In the genomic region with DNA sequence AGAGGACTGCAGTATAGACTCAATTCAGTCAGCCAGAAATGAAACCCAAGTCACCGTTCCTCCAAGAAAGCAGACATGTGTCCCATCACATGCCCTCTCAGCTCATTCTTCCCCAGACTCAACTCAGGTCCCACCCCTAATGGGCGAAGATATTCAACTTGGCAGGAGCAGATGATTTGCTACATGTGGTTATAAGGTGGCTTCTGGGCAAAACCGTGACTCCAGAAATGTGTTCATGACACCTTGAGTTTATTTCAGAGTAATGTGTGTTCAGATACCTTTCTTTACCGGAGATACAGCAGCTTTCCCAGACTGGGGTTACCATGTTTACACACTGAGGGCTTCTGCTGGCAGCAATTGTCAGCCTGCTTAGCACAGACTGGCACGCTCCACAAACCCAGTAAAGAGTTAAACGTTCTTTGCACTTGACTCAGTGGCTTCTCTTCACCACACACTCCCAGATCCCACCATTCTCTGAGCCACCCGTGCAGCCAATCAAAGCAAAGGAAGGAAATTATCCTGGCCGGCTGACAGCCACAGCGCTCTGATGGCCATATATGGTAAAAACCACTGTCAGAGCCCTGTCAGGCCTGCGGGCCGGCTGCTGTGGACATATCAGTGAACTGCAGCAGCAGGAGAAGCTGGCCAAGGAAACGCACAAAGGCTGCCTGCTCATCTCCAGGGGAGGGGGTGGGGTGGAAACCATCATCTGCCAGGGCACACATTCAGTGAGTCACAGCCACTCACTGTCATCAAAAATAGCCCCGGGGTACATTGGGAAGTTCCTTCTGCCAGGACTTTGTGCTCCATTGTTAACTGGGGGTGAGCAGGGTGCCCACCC, we compare ENCODE assay signal across 8 cellular contexts. TPM values are rescaled to one million over a fixed set of nuclear protein-coding genes. Genes with fewer than 3 reads are reported as not detected.
DNase-seq lines count a peak whose midpoint lies in the region; ATAC-seq and TF ChIP-seq lines count a peak whose summit lies in the region.

No MANE protein-coding gene starts in this region.

- H3K9me3 ChIP-seq in adipocyte (ENCODE audit: control insufficient read depth, low read length) (no peaks in the 10 kb centered on the region), upper lobe of left lung (no peaks in the 10 kb centered on the region)

- 9 to 24% methylated on average over 4 to 13 of the region's 13 CpGs for WGBS in upper lobe of left lung, 2 donors

- H3K9ac ChIP-seq in adipocyte (ENCODE audit: low read length), result peak overlapping the region; percentile 87

- intact Hi-C loops in cardiac septum (cut with DNase I), result loop anchor here (1.0 to 10.0 kb wide), 5 partner anchors 25 to 163 kb away; partner anchors contain the start of genes CORO1C and SSH1

- peak in 2 of 4 donors; percentile 25 to 60 for TF ChIP-seq EP300 in upper lobe of left lung (IDR thresholded peaks at IDR 0.05)

- TF ChIP-seq POLR2A in GM10847 (IDR thresholded peaks at IDR 0.05; ENCODE audit: extremely low read depth, insufficient read length) (peak; percentile 20), upper lobe of left lung (IDR thresholded peaks at IDR 0.05) (peak in 1 of 4 donors; percentile 49)

- peak; percentile 51 for ATAC-seq in HG02623 (IDR thresholded peaks at IDR 0.05; ENCODE audit: unreplicated experiment)
- ATAC-seq in upper lobe of left lung (ENCODE audit: low FRiP score in 2 of 2), result peak; percentile 95 to 96

- H3K36me3 ChIP-seq in adipocyte (ENCODE audit: control insufficient read depth, insufficient read depth, low read length, severe bottlenecking) (peaks cover 13% of the 10 kb centered on the region), upper lobe of left lung (no peaks in the 10 kb centered on the region)

- H3K27me3 ChIP-seq in adipocyte (replicated peaks; ENCODE audit: control insufficient read depth, insufficient read depth, low read length) (no peaks in the 10 kb centered on the region), upper lobe of left lung (no peaks in the 10 kb centered on the region)

- H3K4me3 ChIP-seq in adipocyte (ENCODE audit: low read length), result peak overlapping the region; percentile 61
- peak overlapping the region in 3 of 4 donors; percentile 0 to 25 (median 23) for H3K4me3 ChIP-seq in upper lobe of left lung

- peak; percentile 39 to 78 (median 61) for TF ChIP-seq CTCF in upper lobe of left lung (IDR thresholded peaks at IDR 0.05)

- peaks cover 55% of the 10 kb centered on the region for H3K4me1 ChIP-seq in adipocyte (ENCODE audit: control insufficient read depth, insufficient read depth, low read length)
- H3K4me1 ChIP-seq in upper lobe of left lung, result peaks cover 63 to 79% (median 71%) of the 10 kb centered on the region in 4 donors

- DNase-seq in NCI-H128 (lab: John Stamatoyannopoulos, UW; ENCODE audit: unreplicated experiment), result peak; percentile 87
- peak; percentile 93 to 98 for DNase-seq in SW 1271 (lab: John Stamatoyannopoulos, UW)
- peak; percentile 97 for DNase-seq in adipocyte (ENCODE audit: low read depth)
- peak; percentile 96 for DNase-seq in cardiac septum (ENCODE audit: low spot score)
- peak; percentile 99 for DNase-seq in pons (ENCODE audit: low spot score)
- DNase-seq in upper lobe of left lung, result peak; percentile 79 to 94

- H3K27ac ChIP-seq in upper lobe of left lung, result peak overlapping the region; percentile 76 to 93 (median 84)

RNA-seq across cellular contexts. Expression of gene CORO1C, which starts 39.9 kb away (rescaled TPM):
- total RNA-seq in cardiac septum (74.7 TPM), upper lobe of left lung (100 to 1,000 TPM; 154 to 297 (median 223) TPM)

RNA-seq across cellular contexts. Expression of gene SELPLG, which starts 57.7 kb away (rescaled TPM):
- total RNA-seq in cardiac septum (3.1 TPM), upper lobe of left lung (10 to 100 TPM; 25.2 to 71.4 (median 42.5) TPM)

Comparison
In these comparisons a context has a peak if more than half of its experiments do, and no peak if none do; other contexts are left out.
1. Peak in every context shown above with its lines: DNase-seq, ATAC-seq, H3K4me3 ChIP-seq and H3K27ac ChIP-seq.